ENCODE assay signal across 15 cellular contexts in genomic region chr7:66146701-66147100, GRCh38. TPM values are rescaled to one million over a fixed set of nuclear protein-coding genes. Genes with fewer than 3 reads are reported as not detected.
DNase-seq lines count a peak whose midpoint lies in the region; ATAC-seq and TF ChIP-seq lines count a peak whose summit lies in the region.
"Had no signal": no experiment of that assay in that cellular context is flagged by ENCODE, and none has a peak within 500 bp of the region (broad histone marks: within the 10 kb centered on the region; RNA-seq: fewer than 3 reads in every experiment).

No MANE protein-coding gene starts in this region.

- H3K36me3 Mint-ChIP-seq in T-helper 2 cell treated with Interferon-gamma antibody and Interleukin-4, amounts not matched to agents 5 μg/mL and 100 μg/mL, for 36 hours (ENCODE audit: low read depth), result peaks cover 46% of the 10 kb centered on the region

- TF ChIP-seq CTCF in RWPE1 (conservative IDR thresholded peaks at IDR 0.05; ENCODE audit: low read depth) (no peak), fibroblast of lung (conservative IDR thresholded peaks at IDR 0.05 in 1 of 2, IDR thresholded peaks at IDR 0.05 in 1 of 2; ENCODE audit: low read depth in 1 of 2, low read length in 2 of 2) (no peak), stomach (IDR thresholded peaks at IDR 0.05) (no peak)

- no peaks in the 10 kb centered on the region for H3K27me3 Mint-ChIP-seq in T-helper 2 cell treated with Interferon-gamma antibody and Interleukin-4, amounts not matched to agents 5 μg/mL and 100 μg/mL, for 36 hours (ENCODE audit: low read depth)
- H3K27me3 Mint-ChIP-seq: activated naive CD8-positive, alpha-beta T cell treated with anti-CD3 and anti-CD28 coated beads, Interleukin-2, amount 10 ng/mL, durations not matched to agents 7 days and 5 days had no signal

- no peak overlapping the region for H3K4me2 ChIP-seq in fibroblast of lung (ENCODE audit: extremely low read depth, insufficient read depth, low read length)
- H3K4me2 ChIP-seq: GM23338 had no signal

- intact Hi-C loops in stomach (cut with DNase I; ENCODE audit: low total_unique reads), result loop anchor here (10.0 kb wide), 1 partner anchor 68 kb away; no protein-coding TSS in a partner anchor

- H3K4me1 ChIP-seq in fibroblast of lung (ENCODE audit: control insufficient read depth, extremely low read depth, insufficient read depth, low read length) (peaks cover 24% of the 10 kb centered on the region), stomach (peaks cover 17 to 70% (median 56%) of the 10 kb centered on the region in 4 donors)
- H3K4me1 ChIP-seq: prostate gland had no signal

- H3K9me3 Mint-ChIP-seq in T-helper 2 cell treated with Interferon-gamma antibody and Interleukin-4, amounts not matched to agents 5 μg/mL and 100 μg/mL, for 36 hours, result no peaks in the 10 kb centered on the region
- H3K9me3 Mint-ChIP-seq: activated naive CD8-positive, alpha-beta T cell treated with anti-CD3 and anti-CD28 coated beads, Interleukin-2, amount 10 ng/mL, durations not matched to agents 7 days and 5 days; GM23338 had no signal

- H3K27me3 ChIP-seq in fibroblast of lung (ENCODE audit: control insufficient read depth, insufficient read depth, low read length) (no peaks in the 10 kb centered on the region), stomach (no peaks in the 10 kb centered on the region)

- no peak for DNase-seq in T-helper 2 cell treated with Interferon-gamma antibody and Interleukin-4, amounts not matched to agents 5 μg/mL and 100 μg/mL, for 36 hours (ENCODE audit: low spot score)
- DNase-seq in T-helper 2 cell (no peak), RWPE1 (ENCODE audit: low spot score) (no peak), fibroblast of lung (ENCODE audit: low read depth in 2 of 2) (peak in 1 of 2 donors; percentile 64), stomach (no peak), CD1c-positive myeloid dendritic cell (ENCODE audit: extremely low spot score) (no peak), NCI-H446 treated with DMSO at 0.1 percent for 48 hours (lab: John Stamatoyannopoulos, UW) (no peak)
- DNase-seq: 8988T; activated naive CD8-positive, alpha-beta T cell treated with anti-CD3 and anti-CD28 coated beads, Interleukin-2, amount 10 ng/mL, durations not matched to agents 7 days and 5 days; NCI-H1105 treated with DMSO at 0.1 percent for 48 hours; OCI-M1 had no signal

- H3K36me3 ChIP-seq in fibroblast of lung (ENCODE audit: control insufficient read depth, insufficient read depth, low read length) (peaks cover 8% of the 10 kb centered on the region), stomach (peaks cover 28 to 77% (median 74%) of the 10 kb centered on the region in 4 donors)
- H3K36me3 ChIP-seq: prostate gland had no signal

- peak overlapping the region; percentile 60 for H3K27ac Mint-ChIP-seq in T-helper 2 cell treated with Interferon-gamma antibody and Interleukin-4, amounts not matched to agents 5 μg/mL and 100 μg/mL, for 36 hours
- H3K27ac Mint-ChIP-seq: activated naive CD8-positive, alpha-beta T cell treated with anti-CD3 and anti-CD28 coated beads, Interleukin-2, amount 10 ng/mL, durations not matched to agents 7 days and 5 days; GM23338 had no signal

- no peak overlapping the region for H3K9ac ChIP-seq in fibroblast of lung (ENCODE audit: insufficient read depth, low read length)

- H3K79me2 ChIP-seq in fibroblast of lung (ENCODE audit: control insufficient read depth, insufficient read depth, low read length), result no peaks in the 10 kb centered on the region

- H3K4me3 ChIP-seq in fibroblast of lung (replicated peaks in 1 of 4; ENCODE audit: control extremely low read depth in 1 of 4, insufficient read depth in 1 of 4, low read depth in 3 of 4, low read length in 4 of 4), result no peak overlapping the region
- no peak overlapping the region for H3K4me3 ChIP-seq in stomach
- H3K4me3 ChIP-seq: GM23338, prostate gland had no signal

- H4K20me1 ChIP-seq in fibroblast of lung (ENCODE audit: control insufficient read depth, extremely low read depth, insufficient read depth, low read length), result no peaks in the 10 kb centered on the region

- H3K9me3 ChIP-seq in fibroblast of lung (ENCODE audit: control insufficient read depth, insufficient read depth, low read depth, low read length) (no peaks in the 10 kb centered on the region), stomach (no peaks in the 10 kb centered on the region)
- H3K9me3 ChIP-seq: prostate gland had no signal

- CTCF ChIA-PET in RWPE1 (lab: Yijun Ruan, JAX), result no interaction called here

- no peak overlapping the region for H3K4me3 Mint-ChIP-seq in T-helper 2 cell treated with Interferon-gamma antibody and Interleukin-4, amounts not matched to agents 5 μg/mL and 100 μg/mL, for 36 hours
- H3K4me3 Mint-ChIP-seq: activated naive CD8-positive, alpha-beta T cell treated with anti-CD3 and anti-CD28 coated beads, Interleukin-2, amount 10 ng/mL, durations not matched to agents 7 days and 5 days; GM23338 had no signal

- peak overlapping the region; percentile 72 for H3K27ac ChIP-seq in RWPE1
- peak overlapping the region; percentile 13 for H3K27ac ChIP-seq in fibroblast of lung (ENCODE audit: insufficient read depth, low read length)
- H3K27ac ChIP-seq in stomach, result peak overlapping the region in 4 of 5 donors; percentile 46 to 83 (median 68)

- no peak for TF ChIP-seq EP300 in stomach (IDR thresholded peaks at IDR 0.05)

- no peak for TF ChIP-seq POLR2A in stomach (IDR thresholded peaks at IDR 0.05)

- WGBS in stomach, 5 donors, result 78 to 84% (median 80%) methylated on average over 5 of the region's 5 CpGs

- POLR2A ChIA-PET in RWPE1 (lab: Yijun Ruan, JAX; ENCODE audit: low non-redundant PET), result interaction anchor here (0.5 kb wide), 1 partner anchor 24 kb away, joined by 5 read pairs; no protein-coding TSS in a partner anchor

- H2AFZ ChIP-seq in fibroblast of lung (ENCODE audit: low read length), result no peak overlapping the region
- H2AFZ ChIP-seq: GM23338 had no signal

- peaks cover 18% of the 10 kb centered on the region for H3K4me1 Mint-ChIP-seq in T-helper 2 cell treated with Interferon-gamma antibody and Interleukin-4, amounts not matched to agents 5 μg/mL and 100 μg/mL, for 36 hours (ENCODE audit: low read depth)
- H3K4me1 Mint-ChIP-seq: GM23338 had no signal

- ATAC-seq in HG03025 (IDR thresholded peaks at IDR 0.05; ENCODE audit: low FRiP score, unreplicated experiment), result no peak
- ATAC-seq: activated CD4-positive, CD25-positive, alpha-beta regulatory T cell treated with anti-CD3 and anti-CD28 coated beads, Interleukin-2, amount 50 U/mL, for 24 hours; GM23338 had no signal

RNA-seq across cellular contexts. Expression of gene CRCP, which starts 32.1 kb away (rescaled TPM):
- total RNA-seq in fibroblast of lung (27.7 and 38.3 TPM in 2 replicates), stomach (10 to 100 TPM; 22.8 to 99.5 (median 30.9) TPM)
- polyA plus RNA-seq in fibroblast of lung (32.9 and 34.9 TPM in 2 replicates), stomach (10 to 100 TPM; 15.7 to 28.3 (median 25.7) TPM)
- polyA plus RNA-seq in fibroblast of lung (2012), result 18.5 and 32.3 TPM in 2 replicates
- polyA minus RNA-seq in fibroblast of lung (ENCODE audit: low replicate concordance), result 13.7 and 22.6 TPM in 2 replicates

RNA-seq across cellular contexts. Expression of gene TPST1, which starts 58.4 kb away (rescaled TPM):
- total RNA-seq in fibroblast of lung, result 151 and 189 TPM in 2 replicates
- polyA plus RNA-seq in fibroblast of lung, result 73.9 and 81.8 TPM in 2 replicates
- polyA plus RNA-seq in fibroblast of lung (2012), result 47.8 and 48.6 TPM in 2 replicates
- 14.0 and 15.1 TPM in 2 replicates for polyA minus RNA-seq in fibroblast of lung (ENCODE audit: low replicate concordance)
- total RNA-seq in stomach, result 10 to 100 TPM in 2 of 5 donors, 1 to 10 TPM in 2, under 1 TPM in 1; 0.58 to 78.8 (median 9.0) TPM
- polyA plus RNA-seq in stomach, result 10 to 100 TPM in 1 of 3 donors, 1 to 10 TPM in 2; 4.8 to 12.6 (median 8.4) TPM

Comparison
In these comparisons a context has a peak if more than half of its experiments do, and no peak if none do; other contexts are left out.
1. H3K27ac ChIP-seq: peak in every context shown above with its lines; median percentile 72 in RWPE1; 68 in stomach; 13 in fibroblast of lung.